In the genomic region with DNA sequence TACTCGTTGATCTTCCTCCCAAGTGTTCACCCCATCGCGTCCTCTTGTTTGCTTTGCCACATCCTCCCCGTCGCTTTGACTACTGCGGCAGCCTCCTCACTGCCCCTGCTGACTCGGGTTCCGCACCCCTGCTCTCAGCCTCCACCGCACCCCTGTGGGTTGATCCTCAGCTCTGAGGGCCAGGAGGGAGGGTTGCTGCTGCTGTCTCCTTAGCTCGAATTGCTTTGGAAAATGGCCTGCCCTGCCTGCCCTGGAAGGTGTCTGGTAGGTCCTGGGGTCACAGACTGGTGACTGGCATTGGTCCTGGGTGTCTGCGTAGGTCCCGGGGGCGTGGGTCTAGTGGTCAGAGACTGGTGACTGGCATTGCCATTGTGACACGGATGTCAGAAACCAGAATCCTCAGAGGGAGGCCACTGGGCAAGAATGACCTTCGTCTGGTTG, we compare ENCODE assay signal across 11 cellular contexts. TPM values are rescaled to one million over a fixed set of nuclear protein-coding genes. Genes with fewer than 3 reads are reported as not detected.
A peak's percentile ranks its signal among the peaks of the same experiment; 100 is the strongest.
DNase-seq lines count a peak whose midpoint lies in the region; ATAC-seq and TF ChIP-seq lines count a peak whose summit lies in the region.
"Had no signal": no experiment of that assay in that cellular context is flagged by ENCODE, and none has a peak within 500 bp of the region (broad histone marks: within the 10 kb centered on the region; RNA-seq: fewer than 3 reads in every experiment).

No MANE protein-coding gene starts in this region.

- H3K27ac ChIP-seq in stomach (peak overlapping the region in 2 of 5 donors; percentile 19 to 63), H9 (ENCODE audit: insufficient read length, low read depth, low read length) (no peak overlapping the region)

- H4K20me1 ChIP-seq in H9 (ENCODE audit: control insufficient read depth, insufficient read depth, insufficient read length), result peaks cover 3% of the 10 kb centered on the region

- ATAC-seq in activated T-cell treated with anti-CD3 and anti-CD28 coated beads, Interleukin-2, amount 50 U/mL, for 4 hours, result peak; percentile 39 to 65
- ATAC-seq in left colon, result peak; percentile 1
- no peak for ATAC-seq in HG02759 (IDR thresholded peaks at IDR 0.05; ENCODE audit: unreplicated experiment)
- ATAC-seq in HG03342 (IDR thresholded peaks at IDR 0.05; ENCODE audit: unreplicated experiment), result no peak
- ATAC-seq: PC-3 had no signal

- no peak overlapping the region for H4K8ac ChIP-seq in H9 (replicated peaks; ENCODE audit: insufficient read length, low read depth, low read length)

- POLR2A ChIA-PET in activated CD4-positive, alpha-beta memory T cell treated with anti-CD3 and anti-CD28 coated beads for 36 hours (lab: Charles Lee), result no interaction called here

- H3K27ac Mint-ChIP-seq in activated T-cell treated with anti-CD3 and anti-CD28 coated beads, Interleukin-2, amount 50 U/mL, for 24 hours, result no peak overlapping the region
- H3K27ac Mint-ChIP-seq in activated CD4-positive, alpha-beta memory T cell treated with anti-CD3 and anti-CD28 coated beads for 36 hours, result no peak overlapping the region
- peak overlapping the region in 1 of 3 experiments; percentile 5; a peak in 1 of 7 replicates for H3K27ac Mint-ChIP-seq in H9

- no peaks in the 10 kb centered on the region for H3K9me3 Mint-ChIP-seq in activated T-cell treated with anti-CD3 and anti-CD28 coated beads, Interleukin-2, amount 50 U/mL, for 4 hours
- no peaks in the 10 kb centered on the region for H3K9me3 Mint-ChIP-seq in activated T-cell treated with anti-CD3 and anti-CD28 coated beads, Interleukin-2, amount 50 U/mL, for 24 hours
- H3K9me3 Mint-ChIP-seq in activated CD4-positive, alpha-beta memory T cell treated with anti-CD3 and anti-CD28 coated beads for 36 hours, result no peaks in the 10 kb centered on the region
- H3K9me3 Mint-ChIP-seq in H9, result no peaks in the 10 kb centered on the region

- WGBS in stomach, 5 donors, result 32 to 60% (median 42%) methylated on average over 14 to 15 of the region's 15 CpGs
- no CpG with 5 or more reads among the region's 15 CpGs for WGBS in H9 (ENCODE audit: extremely low coverage, insufficient read length, low lambda C conversion rate)

- no peaks in the 10 kb centered on the region for H3K9me3 ChIP-seq in stomach
- no peaks in the 10 kb centered on the region for H3K9me3 ChIP-seq in H9 (ENCODE audit: control insufficient read depth, low read depth, low read length)

- H3K4me1 ChIP-seq in stomach (peaks cover 18 to 47% (median 30%) of the 10 kb centered on the region in 4 donors), H9 (ENCODE audit: insufficient read depth, low read length) (peaks cover 7% of the 10 kb centered on the region; the same call in 1 of the 2 replicates)

- TF ChIP-seq EP300 in stomach (IDR thresholded peaks at IDR 0.05), result no peak

- DNase-seq in activated T-cell treated with anti-CD3 and anti-CD28 coated beads, Interleukin-2, amount 50 U/mL, for 4 hours, result no peak
- no peak for DNase-seq in activated T-cell treated with anti-CD3 and anti-CD28 coated beads, Interleukin-2, amount 50 U/mL, for 24 hours
- DNase-seq in activated CD4-positive, alpha-beta memory T cell treated with anti-CD3 and anti-CD28 coated beads for 36 hours, result peak; percentile 62
- DNase-seq in left colon (no peak), stomach (no peak), H9 (no peak)
- DNase-seq: ACHN, PC-3 had no signal

- H3K9ac ChIP-seq in H9 (ENCODE audit: extremely low read depth, insufficient read length, low read length), result no peak overlapping the region

- H2AK5ac ChIP-seq in H9 (ENCODE audit: insufficient read length, low read length), result no peak overlapping the region

- H3T11ph ChIP-seq in H9 (ENCODE audit: low read length), result no peak overlapping the region

- H3K27me3 Mint-ChIP-seq in activated T-cell treated with anti-CD3 and anti-CD28 coated beads, Interleukin-2, amount 50 U/mL, for 4 hours (ENCODE audit: low read depth), result peaks cover 7% of the 10 kb centered on the region
- peaks cover 9% of the 10 kb centered on the region for H3K27me3 Mint-ChIP-seq in activated T-cell treated with anti-CD3 and anti-CD28 coated beads, Interleukin-2, amount 50 U/mL, for 24 hours
- peaks cover 18% of the 10 kb centered on the region for H3K27me3 Mint-ChIP-seq in activated CD4-positive, alpha-beta memory T cell treated with anti-CD3 and anti-CD28 coated beads for 36 hours
- H3K27me3 Mint-ChIP-seq in H9 (ENCODE audit: low read depth), result peaks cover 9% of the 10 kb centered on the region

- H3K56ac ChIP-seq in H9 (ENCODE audit: insufficient read length, low read depth, low read length), result no peak overlapping the region

- H2BK5ac ChIP-seq in H9 (ENCODE audit: insufficient read length, low read length), result no peak overlapping the region

- peak overlapping the region in 3 of 4 donors; percentile 10 to 29 (median 23) for H3K4me3 ChIP-seq in stomach

- no peaks in the 10 kb centered on the region for H3K36me3 ChIP-seq in stomach

- no peaks in the 10 kb centered on the region for H3K79me1 ChIP-seq in H9 (ENCODE audit: insufficient read depth, low read depth, low read length, poor library complexity, severe bottlenecking)

- no peak overlapping the region for H2BK15ac ChIP-seq in H9 (ENCODE audit: low read depth, low read length)

- H2AFZ ChIP-seq in H9 (ENCODE audit: low read length), result no peak overlapping the region

- no peak overlapping the region for H2BK12ac ChIP-seq in H9 (ENCODE audit: insufficient read length, low read depth, low read length)

- H3K4me3 Mint-ChIP-seq in activated T-cell treated with anti-CD3 and anti-CD28 coated beads, Interleukin-2, amount 50 U/mL, for 4 hours, result no peak overlapping the region
- no peak overlapping the region for H3K4me3 Mint-ChIP-seq in activated T-cell treated with anti-CD3 and anti-CD28 coated beads, Interleukin-2, amount 50 U/mL, for 24 hours
- H3K4me3 Mint-ChIP-seq in activated CD4-positive, alpha-beta memory T cell treated with anti-CD3 and anti-CD28 coated beads for 36 hours, result no peak overlapping the region
- no peak overlapping the region for H3K4me3 Mint-ChIP-seq in H9

- no peaks in the 10 kb centered on the region for H3K79me2 ChIP-seq in H9 (ENCODE audit: insufficient read depth, low read length)

- TF ChIP-seq POLR2A in stomach (IDR thresholded peaks at IDR 0.05), result no peak

- CTCF ChIA-PET in activated CD4-positive, alpha-beta memory T cell treated with anti-CD3 and anti-CD28 coated beads for 36 hours (lab: Charles Lee), result interaction anchor here (1.4 kb wide), 1 partner anchor 48 kb away, joined by 3 read pairs; no protein-coding TSS in a partner anchor

- no peak overlapping the region for H3K4ac ChIP-seq in H9 (ENCODE audit: low read depth, low read length)

- no peaks in the 10 kb centered on the region for H3K36me3 Mint-ChIP-seq in activated T-cell treated with anti-CD3 and anti-CD28 coated beads, Interleukin-2, amount 50 U/mL, for 4 hours (ENCODE audit: insufficient read depth)
- H3K36me3 Mint-ChIP-seq in activated T-cell treated with anti-CD3 and anti-CD28 coated beads, Interleukin-2, amount 50 U/mL, for 24 hours (ENCODE audit: low read depth), result no peaks in the 10 kb centered on the region
- no peaks in the 10 kb centered on the region for H3K36me3 Mint-ChIP-seq in activated CD4-positive, alpha-beta memory T cell treated with anti-CD3 and anti-CD28 coated beads for 36 hours
- H3K36me3 Mint-ChIP-seq in H9 (ENCODE audit: insufficient read depth in 1 of 3, low read depth in 3 of 3), result peaks cover 0 to 10% (median 0%) of the 10 kb centered on the region in 3 experiments; a peak in 2 of 7 replicates

- H3K23ac ChIP-seq in H9 (ENCODE audit: insufficient read length, low read depth, low read length), result no peak overlapping the region

- intact Hi-C loops in activated CD4-positive, alpha-beta memory T cell treated with anti-CD3 and anti-CD28 coated beads for 36 hours (cut with micrococcal nuclease), result no loop called here
- intact Hi-C loops in left colon (cut with DNase I, micrococcal nuclease), result no loop called here
- intact Hi-C loops in stomach (cut with DNase I; ENCODE audit: low total_unique reads), result no loop called here

- no peak overlapping the region for H3K18ac ChIP-seq in H9 (ENCODE audit: insufficient read length, low read depth, low read length)

- no peak overlapping the region for H3K4me2 ChIP-seq in H9 (ENCODE audit: insufficient read depth, insufficient read length, low read length)

- H4K91ac ChIP-seq in H9 (ENCODE audit: insufficient read length, low read depth, low read length), result no peak overlapping the region

- H3K27me3 ChIP-seq in stomach (peaks cover 0 to 11% (median 3%) of the 10 kb centered on the region in 3 donors), H9 (ENCODE audit: insufficient read depth, low read length) (no peaks in the 10 kb centered on the region)

- no peak overlapping the region for H2BK20ac ChIP-seq in H9 (ENCODE audit: low read depth, low read length, poor library complexity, severe bottlenecking)

- H3K4me1 Mint-ChIP-seq in activated T-cell treated with anti-CD3 and anti-CD28 coated beads, Interleukin-2, amount 50 U/mL, for 4 hours (ENCODE audit: low read depth), result peaks cover 43% of the 10 kb centered on the region
- H3K4me1 Mint-ChIP-seq in activated T-cell treated with anti-CD3 and anti-CD28 coated beads, Interleukin-2, amount 50 U/mL, for 24 hours (ENCODE audit: low read depth), result peaks cover 35% of the 10 kb centered on the region
- peaks cover 37% of the 10 kb centered on the region for H3K4me1 Mint-ChIP-seq in activated CD4-positive, alpha-beta memory T cell treated with anti-CD3 and anti-CD28 coated beads for 36 hours (ENCODE audit: low read depth)
- H3K4me1 Mint-ChIP-seq in H9, result peaks cover 34 to 45% of the 10 kb centered on the region in 2 experiments

- H3K23me2 ChIP-seq in H9 (ENCODE audit: insufficient read length, low read depth, low read length, poor library complexity, severe bottlenecking), result no peaks in the 10 kb centered on the region

- H2BK120ac ChIP-seq in H9 (ENCODE audit: low read depth, low read length, poor library complexity, severe bottlenecking), result no peak overlapping the region

- no peak overlapping the region for H4K5ac ChIP-seq in H9 (ENCODE audit: insufficient read length, low read depth, low read length)

- TF ChIP-seq CTCF in stomach (IDR thresholded peaks at IDR 0.05), result no peak
- no peak for TF ChIP-seq CTCF in H9 (conservative IDR thresholded peaks at IDR 0.05)

- H3K14ac ChIP-seq in H9 (ENCODE audit: insufficient read depth, low read length), result no peak overlapping the region

RNA-seq across cellular contexts. Expression of a gene that starts 9.4 kb away (rescaled TPM):
- under 1 TPM; 0.08 to 0.24 (median 0.13) TPM for total RNA-seq in activated T-cell treated with anti-CD3 and anti-CD28 coated beads, Interleukin-2, amount 50 U/mL, for 4 hours
- under 1 TPM; 0.15 to 0.24 TPM for total RNA-seq in activated CD4-positive, alpha-beta memory T cell treated with anti-CD3 and anti-CD28 coated beads for 36 hours
- 100 to 1,000 TPM; 114 to 356 TPM for total RNA-seq in left colon
- total RNA-seq in stomach, result 100 to 1,000 TPM in 1 of 5 donors, 10 to 100 TPM in 3, under 1 TPM in 1; 0.73 to 355 (median 41.3) TPM
- 10 to 100 TPM in 1 of 3 donors, under 1 TPM in 1, not detected in 1; 0.81 to 28.9 TPM for polyA plus RNA-seq in stomach
- 0.70 and 1.2 TPM in 2 replicates for total RNA-seq in H9 (2021)
- total RNA-seq: lung microvascular endothelial cell, PC-3 had no signal

Comparison
In these comparisons a context has a peak if more than half of its experiments do, and no peak if none do; other contexts are left out.
1. ATAC-seq: peak in activated T-cell treated with anti-CD3 and anti-CD28 coated beads, Interleukin-2, amount 50 U/mL, for 4 hours (2 of 2) and left colon (single experiment); none in HG02759 (single experiment) and HG03342 (single experiment).